ENCODE assay signal across 23 cellular contexts in genomic region chr1:171460018-171460585, GRCh38.
"Had no signal": no experiment of that assay in that cellular context is flagged by ENCODE, and none has a peak within 500 bp of the region (broad histone marks: within the 10 kb centered on the region; RNA-seq: fewer than 3 reads in every experiment).

No MANE protein-coding gene starts in this region.

- H3K4me1 ChIP-seq: parathyroid adenoma, prostate gland, stomach, transverse colon had no signal

- FAIRE-seq: endometrium, keratinocyte had no signal

- H3K79me2 ChIP-seq: parathyroid adenoma had no signal

- H3K9me3 ChIP-seq: esophagus muscularis mucosa, gastroesophageal sphincter, prostate gland, stomach, thoracic aorta, transverse colon had no signal

- H3K4me3 ChIP-seq: esophagus muscularis mucosa, gastroesophageal sphincter, prostate gland, stomach, thoracic aorta, transverse colon had no signal

- H3K9ac ChIP-seq: parathyroid adenoma had no signal

- H3K27ac ChIP-seq: epithelial cell of prostate, esophagus muscularis mucosa, gastroesophageal sphincter, parathyroid adenoma, prostate gland, stomach, thoracic aorta, transverse colon had no signal

- H2AFZ ChIP-seq: parathyroid adenoma had no signal

- ATAC-seq: gastroesophageal sphincter, left cardiac atrium, sciatic nerve had no signal

- H3K27me3 ChIP-seq: esophagus muscularis mucosa, gastroesophageal sphincter, stomach, transverse colon had no signal

- H3K36me3 ChIP-seq: esophagus muscularis mucosa, gastroesophageal sphincter, prostate gland, stomach, thoracic aorta, transverse colon had no signal

- DNase-seq: effector memory CD4-positive, alpha-beta T cell; glutamatergic neuron; immature natural killer cell; left cardiac atrium; mesendoderm; naive B cell; occipital lobe; retina; stimulated activated CD4-positive, alpha-beta T cell treated with anti-CD3 and anti-CD28 coated beads, Interleukin-2, amount 100 ng/mL, for 24 hours; stimulated activated CD4-positive, alpha-beta T cell treated with anti-CD3 and anti-CD28 coated beads, Interleukin-4, amount 100 ng/mL, for 4 hours; stimulated activated naive CD4-positive, alpha-beta T cell; stomach; substantia nigra; transverse colon had no signal
